In genomic region chr5:66814146-66814991, GRCh38 we compare ENCODE assay signal across 8 cellular contexts.
DNase-seq lines count a peak whose midpoint lies in the region; ATAC-seq and TF ChIP-seq lines count a peak whose summit lies in the region.

No MANE protein-coding gene starts in this region.

- H3K27ac Mint-ChIP-seq in activated naive CD4-positive, alpha-beta T cell treated with anti-CD3 and anti-CD28 coated beads, Interleukin-2, amount 10 ng/mL, durations not matched to agents 7 days and 5 days: no peak overlapping the region

- H3K36me3 Mint-ChIP-seq in activated naive CD4-positive, alpha-beta T cell treated with anti-CD3 and anti-CD28 coated beads, Interleukin-2, amount 10 ng/mL, durations not matched to agents 7 days and 5 days: no peaks in the 10 kb centered on the region

- peak; percentile 10 for DNase-seq in activated CD8-positive, alpha-beta memory T cell treated with anti-CD3 and anti-CD28 coated beads, Interleukin-2, amount 50 U/mL, for 24 hours (ENCODE audit: extremely low read depth)
- DNase-seq in activated CD8-positive, alpha-beta memory T cell treated with anti-CD3 and anti-CD28 coated beads for 24 hours: no peak
- DNase-seq in HFF-Myc (ENCODE audit: extremely low read depth, low read depth) (no peak), NCI-H774 (lab: John Stamatoyannopoulos, UW) (peak; percentile 7), right atrium auricular region (ENCODE audit: low spot score) (no peak), skeletal muscle cell (ENCODE audit: low read depth) (peak; percentile 16)
- peak; percentile 70 for DNase-seq in activated naive CD4-positive, alpha-beta T cell treated with anti-CD3 and anti-CD28 coated beads, Interleukin-2, amount 10 ng/mL, durations not matched to agents 7 days and 5 days

- peaks cover 16% of the 10 kb centered on the region for H3K27me3 Mint-ChIP-seq in activated naive CD4-positive, alpha-beta T cell treated with anti-CD3 and anti-CD28 coated beads, Interleukin-2, amount 10 ng/mL, durations not matched to agents 7 days and 5 days

- H3K27me3 ChIP-seq in right atrium auricular region: no peaks in the 10 kb centered on the region

- no peak for ATAC-seq in GM18517 (IDR thresholded peaks at IDR 0.05; ENCODE audit: unreplicated experiment)

- H3K4me3 ChIP-seq in HFF-Myc (replicated peaks; ENCODE audit: low read depth, low read length) (no peak overlapping the region), right atrium auricular region (no peak overlapping the region), skeletal muscle cell (ENCODE audit: low read depth, low read length) (no peak overlapping the region)

- H3K27ac ChIP-seq in right atrium auricular region: no peak overlapping the region

- H3K36me3 ChIP-seq in right atrium auricular region: no peaks in the 10 kb centered on the region

- CTCF ChIA-PET in activated naive CD4-positive, alpha-beta T cell treated with anti-CD3 and anti-CD28 coated beads, Interleukin-2, amount 10 ng/mL, durations not matched to agents 7 days and 5 days (lab: Charles Lee): interaction anchor here (0.7 to 8.7 kb wide), 16 partner anchors 9 to 508 kb away, joined by 3 to 76 read pairs (median 4); no protein-coding TSS in a partner anchor

- no peak overlapping the region for H3K4me3 Mint-ChIP-seq in activated naive CD4-positive, alpha-beta T cell treated with anti-CD3 and anti-CD28 coated beads, Interleukin-2, amount 10 ng/mL, durations not matched to agents 7 days and 5 days

- TF ChIP-seq CTCF in HFF-Myc (IDR thresholded peaks at IDR 0.05; ENCODE audit: low read depth, low read length, missing control alignments) (peak; percentile 71), right atrium auricular region (IDR thresholded peaks at IDR 0.05) (peak; percentile 46 to 80)

- no peaks in the 10 kb centered on the region for H3K9me3 ChIP-seq in right atrium auricular region

- H3K4me1 ChIP-seq in right atrium auricular region: peaks cover 0 to 7% of the 10 kb centered on the region in 2 donors

- peaks cover 23% of the 10 kb centered on the region for H3K4me1 Mint-ChIP-seq in activated naive CD4-positive, alpha-beta T cell treated with anti-CD3 and anti-CD28 coated beads, Interleukin-2, amount 10 ng/mL, durations not matched to agents 7 days and 5 days

- no peaks in the 10 kb centered on the region for H3K9me3 Mint-ChIP-seq in activated naive CD4-positive, alpha-beta T cell treated with anti-CD3 and anti-CD28 coated beads, Interleukin-2, amount 10 ng/mL, durations not matched to agents 7 days and 5 days

Comparison
In these comparisons a context has a peak if more than half of its experiments do, and no peak if none do; other contexts are left out.
1. DNase-seq: peak in activated CD8-positive, alpha-beta memory T cell treated with anti-CD3 and anti-CD28 coated beads, Interleukin-2, amount 50 U/mL, for 24 hours (single experiment), NCI-H774 (single experiment), activated naive CD4-positive, alpha-beta T cell treated with anti-CD3 and anti-CD28 coated beads, Interleukin-2, amount 10 ng/mL, durations not matched to agents 7 days and 5 days (single experiment) and skeletal muscle cell (single experiment); none in activated CD8-positive, alpha-beta memory T cell treated with anti-CD3 and anti-CD28 coated beads for 24 hours (single experiment), HFF-Myc (single experiment) and right atrium auricular region (single experiment).